ENCODE assay signal across 13 cellular contexts in genomic region chr5:32420506-32420905, GRCh38. TPM values are rescaled to one million over a fixed set of nuclear protein-coding genes. Genes with fewer than 3 reads are reported as not detected.
A peak's percentile ranks its signal among the peaks of the same experiment; 100 is the strongest.
DNase-seq lines count a peak whose midpoint lies in the region; ATAC-seq and TF ChIP-seq lines count a peak whose summit lies in the region.
"Had no signal": no experiment of that assay in that cellular context is flagged by ENCODE, and none has a peak within 500 bp of the region (broad histone marks: within the 10 kb centered on the region; RNA-seq: fewer than 3 reads in every experiment).

No MANE protein-coding gene starts in this region.

- H3K27ac ChIP-seq in IMR-90 (ENCODE audit: insufficient read depth, low read length), result no peak overlapping the region; the same call in 1 of the 2 replicates
- no peak overlapping the region for H3K27ac ChIP-seq in mammary epithelial cell (ENCODE audit: insufficient read depth, low read depth, low read length)

- H3K9me3 ChIP-seq in IMR-90 (ENCODE audit: control insufficient read depth, insufficient read depth, low read length) (no peaks in the 10 kb centered on the region), mammary epithelial cell (replicated peaks; ENCODE audit: insufficient read depth, low read length) (no peaks in the 10 kb centered on the region)
- H3K9me3 ChIP-seq: testis had no signal

- peak overlapping the region; percentile 13 for H3K27ac Mint-ChIP-seq in mesothelial cell of epicardium
- H3K27ac Mint-ChIP-seq: B cell had no signal

- BruUV-seq in IMR-90 (replicated peaks; lab: Mats Ljungman, UMichigan) (no TSS peak), mammary epithelial cell (replicated peaks; lab: Mats Ljungman, UMichigan) (no TSS peak)

- POLR2A ChIA-PET in IMR-90 (lab: Charles Lee; ENCODE audit: unreplicated experiment), result interaction anchor here (0.6 kb wide), 1 partner anchor 838 kb away, joined by 3 read pairs; no protein-coding TSS in a partner anchor

- H3K27me3 Mint-ChIP-seq in mesothelial cell of epicardium (ENCODE audit: low read depth), result no peaks in the 10 kb centered on the region
- H3K27me3 Mint-ChIP-seq: B cell had no signal

- H2AFZ ChIP-seq in IMR-90 (replicated peaks; ENCODE audit: low read length, poor library complexity) (no peak overlapping the region), mammary epithelial cell (ENCODE audit: low read depth, low read length) (no peak overlapping the region)

- no peak overlapping the region for H2BK15ac ChIP-seq in IMR-90 (ENCODE audit: low read depth, low read length)

- H3K4me3 ChIP-seq in IMR-90 (ENCODE audit: insufficient read depth, low read depth, low read length), result no peak overlapping the region
- H3K4me3 ChIP-seq in mammary epithelial cell (replicated peaks in 1 of 3; ENCODE audit: insufficient read depth in 1 of 3, low read depth in 2 of 3, low read length in 3 of 3), result no peak overlapping the region
- H3K4me3 ChIP-seq: lung, testis had no signal

- peaks cover 21 to 48% of the 10 kb centered on the region in 2 experiments; a peak in 3 of 4 replicates for H3K79me1 ChIP-seq in IMR-90 (ENCODE audit: low read depth in 1 of 2, low read length in 2 of 2)

- no peak overlapping the region for H4K91ac ChIP-seq in IMR-90 (ENCODE audit: insufficient read depth, low read depth, low read length)

- H3K9ac ChIP-seq in IMR-90 (ENCODE audit: low read depth, low read length), result no peak overlapping the region; the same call in 1 of the 2 replicates
- no peak overlapping the region for H3K9ac ChIP-seq in mammary epithelial cell (ENCODE audit: insufficient read depth, low read length)

- peaks cover 3% of the 10 kb centered on the region for H3K9me1 ChIP-seq in IMR-90 (ENCODE audit: insufficient read depth, low read length)

- no peak overlapping the region for H2BK120ac ChIP-seq in IMR-90 (ENCODE audit: low read depth, low read length)

- H3K36me3 ChIP-seq in IMR-90 (ENCODE audit: control insufficient read depth, insufficient read depth, low read length) (peaks cover 19% of the 10 kb centered on the region), mammary epithelial cell (ENCODE audit: insufficient read depth, low read length) (peaks cover 16% of the 10 kb centered on the region)

- ATAC-seq in IMR-90 (ENCODE audit: low read depth) (peak; percentile 86), HG02938 (IDR thresholded peaks at IDR 0.05; ENCODE audit: unreplicated experiment) (no peak), HG02763 (IDR thresholded peaks at IDR 0.05; ENCODE audit: unreplicated experiment) (no peak)

- H3K9me3 Mint-ChIP-seq in mesothelial cell of epicardium, result peaks cover 10% of the 10 kb centered on the region

- H4K8ac ChIP-seq in IMR-90 (ENCODE audit: low read depth in 2 of 2, low read length in 2 of 2), result no peak overlapping the region

- no peak overlapping the region for H3K4ac ChIP-seq in IMR-90 (ENCODE audit: low read depth, low read length)

- H4K5ac ChIP-seq in IMR-90 (ENCODE audit: low read depth, low read length), result no peak overlapping the region

- H3K36me3 Mint-ChIP-seq in mesothelial cell of epicardium, result peaks cover 41% of the 10 kb centered on the region

- H3K18ac ChIP-seq in IMR-90 (ENCODE audit: low read depth, low read length), result no peak overlapping the region

- no peak overlapping the region for H2AK9ac ChIP-seq in IMR-90 (replicated peaks; ENCODE audit: low read depth, low read length, poor library complexity)

- in situ Hi-C loops in IMR-90 (cut with MboI; ENCODE audit: low sequenced_read_pairs), result no loop called here
- in situ Hi-C loops in mammary epithelial cell (cut with MboI; ENCODE audit: low sequenced_read_pairs in 2 of 2), result no loop called here

- H3K14ac ChIP-seq in IMR-90 (replicated peaks; ENCODE audit: low read depth, low read length), result no peak overlapping the region

- peaks cover 82% of the 10 kb centered on the region for H3K79me2 ChIP-seq in mammary epithelial cell (ENCODE audit: insufficient read depth, low read length)

- H3K23ac ChIP-seq in IMR-90 (ENCODE audit: low read depth, low read length), result no peak overlapping the region

- H4K20me1 ChIP-seq in IMR-90 (ENCODE audit: insufficient read depth, low read length) (peaks cover 44% of the 10 kb centered on the region), mammary epithelial cell (ENCODE audit: insufficient read depth, low read length) (peaks cover 3% of the 10 kb centered on the region)

- no peak overlapping the region for H3K4me3 Mint-ChIP-seq in mesothelial cell of epicardium
- H3K4me3 Mint-ChIP-seq: B cell had no signal

- H2BK20ac ChIP-seq in IMR-90 (ENCODE audit: low read depth, low read length), result no peak overlapping the region

- CTCF ChIA-PET in IMR-90 (lab: Yijun Ruan, JAX), result interaction anchor here (1.1 kb wide), 1 partner anchor 9 kb away, joined by 3 read pairs; no protein-coding TSS in a partner anchor
- CTCF ChIA-PET in mammary epithelial cell (lab: Charles Lee; ENCODE audit: low non-redundant PET), result no interaction called here

- no peak overlapping the region for H2AK5ac ChIP-seq in IMR-90 (ENCODE audit: low read depth, low read length)

- intact Hi-C loops in IMR-90 (cut with micrococcal nuclease), result no loop called here
- intact Hi-C loops in mammary epithelial cell (cut with micrococcal nuclease), result no loop called here

- H3K4me1 ChIP-seq in IMR-90 (ENCODE audit: control insufficient read depth, insufficient read depth, low read length) (peaks cover 5% of the 10 kb centered on the region), mammary epithelial cell (ENCODE audit: insufficient read depth, low read length) (peaks cover 6% of the 10 kb centered on the region)

- TF ChIP-seq RAD21 in IMR-90 (IDR thresholded peaks at IDR 0.05; ENCODE audit: low read length), result peak; percentile 5; the same call in 1 of the 2 replicates

- peak; percentile 17 for DNase-seq in AG20443 (ENCODE audit: low spot score)
- peak; percentile 59 for DNase-seq in IMR-90
- DNase-seq in mammary epithelial cell, result peak; percentile 5
- DNase-seq in mesothelial cell of epicardium (ENCODE audit: low spot score in 2 of 2, unreplicated experiment in 2 of 2), result no peak
- no peak for DNase-seq in AML-193 (lab: John Stamatoyannopoulos, UW)
- DNase-seq in DMS153 treated with DMSO at 0.1 percent for 48 hours (lab: John Stamatoyannopoulos, UW; ENCODE audit: unreplicated experiment), result no peak
- DNase-seq: activated naive CD4-positive, alpha-beta T cell treated with Interleukin-2 at 50 U/mL for 16 hours; DMS79; testis had no signal

- no peak overlapping the region for H3K56ac ChIP-seq in IMR-90 (ENCODE audit: extremely low read depth, insufficient read depth, low read length)

- no peak overlapping the region for H3K4me2 ChIP-seq in IMR-90 (ENCODE audit: low read depth, low read length)
- H3K4me2 ChIP-seq in mammary epithelial cell (ENCODE audit: insufficient read depth, low read depth, low read length), result no peak overlapping the region

- H3K27me3 ChIP-seq in IMR-90 (ENCODE audit: control insufficient read depth, insufficient read depth, low read length), result no peaks in the 10 kb centered on the region
- no peaks in the 10 kb centered on the region for H3K27me3 ChIP-seq in mammary epithelial cell (ENCODE audit: insufficient read depth, low read length)
- H3K27me3 ChIP-seq: testis had no signal

- no peak overlapping the region for H2BK5ac ChIP-seq in IMR-90 (ENCODE audit: low read depth, low read length, poor library complexity, severe bottlenecking)

- TF ChIP-seq POLR2A in IMR-90 (IDR thresholded peaks at IDR 0.05; ENCODE audit: low read depth, low read length), result no peak

- dilution Hi-C loops in IMR-90 (cut with HindIII; ENCODE audit: low sequenced_read_pairs, unreplicated experiment) (no loop called here), mammary epithelial cell (cut with HindIII; ENCODE audit: low sequenced_read_pairs) (no loop called here)

- H3K4me1 Mint-ChIP-seq in mesothelial cell of epicardium, result peaks cover 10% of the 10 kb centered on the region

- TF ChIP-seq CTCF in IMR-90 (conservative IDR thresholded peaks at IDR 0.05; ENCODE audit: low read depth, low read length), result no peak
- no peak for TF ChIP-seq CTCF in mammary epithelial cell (conservative IDR thresholded peaks at IDR 0.05 in 1 of 2, IDR thresholded peaks at IDR 0.05 in 1 of 2; ENCODE audit: extremely low read depth in 1 of 2, insufficient read depth in 1 of 2, low read depth in 1 of 2, low read length in 2 of 2)
- TF ChIP-seq CTCF in mesothelial cell of epicardium (IDR thresholded peaks at IDR 0.05; ENCODE audit: unreplicated experiment), result no peak

- WGBS in IMR-90 (ENCODE audit: extremely low coverage in 2 of 2, insufficient read length in 1 of 2), 2 experiments, result no CpG with 5 or more reads among the region's 1 CpG
- 13% methylated on average over 1 of the region's 1 CpG for whole genome bisulfite sequencing in mammary epithelial cell (ENCODE audit: low coverage, missing lambda C conversion rate)

TF ChIP-seq in IMR-90, 13 proteins besides CTCF, POLR2A, EP300 and RAD21:
- TF ChIP-seq MXI1 (IDR thresholded peaks at IDR 0.05; ENCODE audit: borderline replicate concordance, low read depth, low read length) (no peak), SMC3 (IDR thresholded peaks at IDR 0.05; ENCODE audit: low read depth, low read length) (no peak), ELK1 (IDR thresholded peaks at IDR 0.05; ENCODE audit: borderline replicate concordance, low read depth, low read length) (no peak), MAZ (IDR thresholded peaks at IDR 0.05; ENCODE audit: borderline replicate concordance, low read depth, low read length) (no peak)

RNA-seq across cellular contexts. Expression of gene ZFR, which starts 24.0 kb away (rescaled TPM):
- total RNA-seq in IMR-90 (2012; rRNA removed) (81.4 and 88.0 TPM in 2 replicates), mammary epithelial cell (10 to 100 TPM; 65.1 to 83.5 TPM), mesothelial cell of epicardium (68.2 to 71.5 TPM (median 70.7 TPM) in 3 replicates)
- polyA plus RNA-seq in IMR-90 (2012; rRNA removed) (30.4 and 31.1 TPM in 2 replicates), mammary epithelial cell (65.5 TPM)
- 10.0 and 28.3 TPM in 2 replicates for polyA plus RNA-seq in IMR-90 (2012; cell fraction: cytosol; rRNA removed)
- polyA plus RNA-seq in IMR-90 (2012; cell fraction: nucleus; rRNA removed; ENCODE audit: low replicate concordance), result 29.8 and 43.0 TPM in 2 replicates
- 57.3 TPM for polyA minus RNA-seq in mammary epithelial cell

Comparison
In these comparisons a context has a peak if more than half of its experiments do, and no peak if none do; other contexts are left out.
1. DNase-seq: peak in AG20443 (single experiment), IMR-90 (single experiment) and mammary epithelial cell (single experiment); none in mesothelial cell of epicardium (0 of 2), AML-193 (0 of 2) and DMS153 treated with DMSO at 0.1 percent for 48 hours (single experiment).